In the genomic region with DNA sequence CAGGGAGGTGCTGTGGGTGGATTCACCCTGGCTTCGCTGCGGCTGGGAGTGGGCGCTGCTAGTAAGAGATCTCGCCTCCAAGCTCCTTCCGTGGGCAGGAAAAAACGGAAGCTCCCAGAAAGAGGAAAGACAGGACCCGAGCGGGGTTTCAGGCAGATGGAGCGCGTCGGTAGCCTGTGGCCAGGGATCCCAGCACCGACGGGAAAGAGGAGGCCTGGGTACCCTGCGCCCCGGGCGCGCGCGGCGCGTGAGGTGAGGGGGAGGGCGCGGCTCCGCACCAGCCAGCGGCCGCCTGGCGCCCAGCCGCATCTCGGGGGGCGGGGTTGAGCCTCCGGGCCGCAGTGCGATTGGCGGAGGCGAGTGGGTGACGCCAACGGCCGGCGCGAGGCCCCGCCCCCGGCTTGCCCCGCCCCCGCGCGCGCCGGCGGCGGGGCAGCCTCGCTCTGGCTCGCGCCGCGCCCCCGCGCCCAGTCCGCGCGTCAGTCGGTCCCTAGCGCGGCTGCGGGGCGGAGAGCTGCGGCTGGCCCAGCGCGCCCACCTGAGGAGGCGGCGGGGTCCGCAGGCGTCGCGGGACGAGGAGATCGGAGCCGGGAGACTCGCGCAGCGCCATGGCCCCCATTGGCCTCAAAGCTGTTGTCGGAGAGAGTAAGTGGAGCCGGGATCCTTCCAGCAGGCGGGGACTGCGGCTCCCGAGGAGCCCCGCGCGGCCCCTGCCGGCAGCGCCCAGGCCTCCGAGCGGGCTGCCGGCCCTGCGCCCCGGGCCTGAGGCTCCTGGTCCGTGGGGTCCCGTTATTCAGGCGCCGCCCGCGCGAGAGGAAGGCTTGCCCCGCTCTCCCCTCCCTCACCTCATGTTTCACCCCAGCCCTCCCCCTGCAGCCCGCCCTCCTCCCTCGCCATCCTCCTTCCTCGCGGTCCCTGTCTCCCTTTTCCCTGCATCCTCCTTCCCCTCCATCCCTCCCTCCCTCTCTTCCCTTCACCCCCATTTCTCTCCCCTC, we compare ENCODE assay signal across 8 cellular contexts. TPM values are rescaled to one million over a fixed set of nuclear protein-coding genes. Genes with fewer than 3 reads are reported as not detected.
DNase-seq lines count a peak whose midpoint lies in the region; ATAC-seq and TF ChIP-seq lines count a peak whose summit lies in the region.

A gene (plus strand): TSS at position 482 of the 995 bp plus-strand sequence. CDS start 127 bp downstream, at position 609.

- TF ChIP-seq CTCF in AG10803 (conservative IDR thresholded peaks at IDR 0.05; ENCODE audit: low read length), result 0 out of 2 replicates have a peak, but pooled peaks have one; percentile 5
- no peak for TF ChIP-seq CTCF in right lobe of liver (IDR thresholded peaks at IDR 0.05)

- ATAC-seq in GM19043 (IDR thresholded peaks at IDR 0.05; ENCODE audit: low read depth, unreplicated experiment), result peak; percentile 86
- ATAC-seq in HG03432 (IDR thresholded peaks at IDR 0.05; ENCODE audit: unreplicated experiment), result peak; percentile 93
- ATAC-seq in right lobe of liver, result peak; percentile 95 to 96 (median 95)

- peaks cover 0 to 4% of the 10 kb centered on the region in 2 donors for H3K27me3 ChIP-seq in right lobe of liver

- H3K27ac ChIP-seq in right lobe of liver, result peak within 1 kb of the TSS; percentile 30 to 74 (median 70)

- TF ChIP-seq POLR2A in right lobe of liver (IDR thresholded peaks at IDR 0.05), result peak; percentile 65

- WGBS in right lobe of liver (ENCODE audit: insufficient coverage, low coverage, low lambda C conversion rate, missing lambda C conversion rate), result 0% methylated on average over 6 of the region's 107 CpGs

- intact Hi-C loops in right lobe of liver (cut with DNase I), result no loop called here

- no peaks in the 10 kb centered on the region for H3K9me3 ChIP-seq in right lobe of liver

- H3K4me1 ChIP-seq in right lobe of liver, result peaks cover 0 to 13% (median 0%) of the 10 kb centered on the region in 4 donors

- peak; percentile 69 for DNase-seq in AG10803 (ENCODE audit: low read depth)
- DNase-seq in NCI-H748 (lab: John Stamatoyannopoulos, UW; ENCODE audit: unreplicated experiment), result peak; percentile 92
- peak; percentile 77 to 81 for DNase-seq in activated CD4-positive, alpha-beta T cell treated with anti-CD3 and anti-CD28 coated beads, Interleukin-2, amount 50 U/mL, for 4 hours
- DNase-seq in dermis microvascular lymphatic vessel endothelial cell (ENCODE audit: low read depth in 2 of 2), result peak; percentile 57 to 88
- peak; percentile 90 to 92 (median 91) for DNase-seq in right lobe of liver
- DNase-seq in stimulated activated CD4-positive, alpha-beta T cell treated with anti-CD3 and anti-CD28 coated beads, Interleukin-4, amount 100 ng/mL, for 24 hours, result peak; percentile 85

- no peaks in the 10 kb centered on the region for H3K36me3 ChIP-seq in right lobe of liver

- H3K4me3 ChIP-seq in AG10803 (ENCODE audit: low read length), result peak within 1 kb of the TSS; percentile 85
- H3K4me3 ChIP-seq in right lobe of liver, result peak within 1 kb of the TSS; percentile 68 to 78 (median 74)

RNA-seq across cellular contexts. Expression of the gene that starts here (rescaled TPM):
- total RNA-seq in dermis microvascular lymphatic vessel endothelial cell (10.8 and 13.0 TPM in 2 replicates), right lobe of liver (10 to 100 TPM in 1 of 6 experiments, 1 to 10 TPM in 5; 1.8 to 13.5 (median 4.1) TPM)

Comparison
In these comparisons a context has a peak if more than half of its experiments do, and no peak if none do; other contexts are left out.
1. Peak in every context shown above with its lines: DNase-seq, ATAC-seq, H3K4me3 ChIP-seq and H3K27ac ChIP-seq.